12 cellular contexts compared by ENCODE assay signal in genomic region chr12:6444704-6445688, GRCh38. TPM values are rescaled to one million over a fixed set of nuclear protein-coding genes. Genes with fewer than 3 reads are reported as not detected.
A peak's percentile ranks its signal among the peaks of the same experiment; 100 is the strongest.
DNase-seq lines count a peak whose midpoint lies in the region; ATAC-seq and TF ChIP-seq lines count a peak whose summit lies in the region.
"Had no signal": no experiment of that assay in that cellular context is flagged by ENCODE, and none has a peak within 500 bp of the region (broad histone marks: within the 10 kb centered on the region; RNA-seq: fewer than 3 reads in every experiment).

TSS of gene CD27 (plus strand) at chr12:6444955. CDS start at chr12:6445096, 141 bp downstream.

- intact Hi-C loops in activated T-helper 2 cell treated with anti-CD3 and anti-CD28 coated beads, Interferon-gamma antibody, Interleukin-2, Interleukin-4, amounts not matched to agents 10 μg/mL and 5 μg/mL and 100 μg/mL, durations not matched to agents 14 hours and 24 hours and 36 hours (cut with micrococcal nuclease), result loop anchor here (2.0 kb wide), 1 partner anchor 18 kb away; no protein-coding TSS in a partner anchor

- no peak for ATAC-seq in HG02973 (IDR thresholded peaks at IDR 0.05; ENCODE audit: unreplicated experiment)
- ATAC-seq: GM23338 had no signal

- H3K27me3 ChIP-seq in GM06990 (replicated peaks; ENCODE audit: control insufficient read depth, insufficient read depth, low read length) (no peaks in the 10 kb centered on the region), rectal smooth muscle tissue (ENCODE audit: control insufficient read depth, insufficient read depth, low read length) (no peaks in the 10 kb centered on the region)
- H3K27me3 ChIP-seq: MG63 had no signal

- peaks cover 3% of the 10 kb centered on the region for H3K36me3 Mint-ChIP-seq in IgD-negative memory B cell
- peaks cover 27% of the 10 kb centered on the region for H3K36me3 Mint-ChIP-seq in activated T-helper 2 cell treated with anti-CD3 and anti-CD28 coated beads, Interferon-gamma antibody, Interleukin-2, Interleukin-4, amounts not matched to agents 10 μg/mL and 5 μg/mL and 100 μg/mL, durations not matched to agents 14 hours and 24 hours and 36 hours (ENCODE audit: low read depth)

- H3K4me1 ChIP-seq in rectal smooth muscle tissue (ENCODE audit: control insufficient read depth, insufficient read depth, low read length), result peaks cover 2% of the 10 kb centered on the region

- H3K27me3 Mint-ChIP-seq in IgD-negative memory B cell, result no peaks in the 10 kb centered on the region
- no peaks in the 10 kb centered on the region for H3K27me3 Mint-ChIP-seq in activated T-helper 2 cell treated with anti-CD3 and anti-CD28 coated beads, Interferon-gamma antibody, Interleukin-2, Interleukin-4, amounts not matched to agents 10 μg/mL and 5 μg/mL and 100 μg/mL, durations not matched to agents 14 hours and 24 hours and 36 hours (ENCODE audit: low read depth)

- no peak for DNase-seq in GM06990 (ENCODE audit: extremely low read depth, insufficient read length)
- DNase-seq in activated T-helper 2 cell treated with anti-CD3 and anti-CD28 coated beads, Interferon-gamma antibody, Interleukin-2, Interleukin-4, amounts not matched to agents 10 μg/mL and 5 μg/mL and 100 μg/mL, durations not matched to agents 14 hours and 24 hours and 36 hours (ENCODE audit: low spot score), result no peak
- no peak for DNase-seq in NOMO-1 treated with dmso at 0.1 percent for 144 hours (lab: John Stamatoyannopoulos, UW; ENCODE audit: unreplicated experiment)
- no peak for DNase-seq in NCI-H1930 (lab: John Stamatoyannopoulos, UW)
- DNase-seq: MG63, NCI-H446 treated with DMSO at 0.1 percent for 48 hours had no signal

- H3K36me3 ChIP-seq in GM06990 (ENCODE audit: control insufficient read depth, insufficient read depth, low read length) (peaks cover 8% of the 10 kb centered on the region), rectal smooth muscle tissue (ENCODE audit: control insufficient read depth, insufficient read depth, low read length) (peaks cover 5% of the 10 kb centered on the region)
- H3K36me3 ChIP-seq: MG63 had no signal

- H3K27ac ChIP-seq in rectal smooth muscle tissue (ENCODE audit: low read depth, low read length), result no peak within 1 kb of the TSS

- H3K9me3 Mint-ChIP-seq in IgD-negative memory B cell, result no peaks in the 10 kb centered on the region
- H3K9me3 Mint-ChIP-seq in activated T-helper 2 cell treated with anti-CD3 and anti-CD28 coated beads, Interferon-gamma antibody, Interleukin-2, Interleukin-4, amounts not matched to agents 10 μg/mL and 5 μg/mL and 100 μg/mL, durations not matched to agents 14 hours and 24 hours and 36 hours, result no peaks in the 10 kb centered on the region
- H3K9me3 Mint-ChIP-seq: GM23338 had no signal

- H3K27ac Mint-ChIP-seq in IgD-negative memory B cell, result peak within 1 kb of the TSS; percentile 79 to 99 (median 93)
- peak within 1 kb of the TSS; percentile 91 for H3K27ac Mint-ChIP-seq in activated T-helper 2 cell treated with anti-CD3 and anti-CD28 coated beads, Interferon-gamma antibody, Interleukin-2, Interleukin-4, amounts not matched to agents 10 μg/mL and 5 μg/mL and 100 μg/mL, durations not matched to agents 14 hours and 24 hours and 36 hours

- peaks cover 41 to 48% (median 46%) of the 10 kb centered on the region in 3 donors for H3K4me1 Mint-ChIP-seq in IgD-negative memory B cell
- peaks cover 56% of the 10 kb centered on the region for H3K4me1 Mint-ChIP-seq in activated T-helper 2 cell treated with anti-CD3 and anti-CD28 coated beads, Interferon-gamma antibody, Interleukin-2, Interleukin-4, amounts not matched to agents 10 μg/mL and 5 μg/mL and 100 μg/mL, durations not matched to agents 14 hours and 24 hours and 36 hours (ENCODE audit: low read depth)

- H3K4me3 ChIP-seq in GM06990 (replicated peaks; ENCODE audit: low read depth, low read length) (peak within 1 kb of the TSS; percentile 85), rectal smooth muscle tissue (ENCODE audit: low read length) (peak within 1 kb of the TSS; percentile 52)
- H3K4me3 ChIP-seq: GM23338, MG63 had no signal

- no peak within 1 kb of the TSS for H3K9ac ChIP-seq in rectal smooth muscle tissue (ENCODE audit: low read length)

- peak within 1 kb of the TSS; percentile 81 to 98 (median 97) for H3K4me3 Mint-ChIP-seq in IgD-negative memory B cell
- H3K4me3 Mint-ChIP-seq in activated T-helper 2 cell treated with anti-CD3 and anti-CD28 coated beads, Interferon-gamma antibody, Interleukin-2, Interleukin-4, amounts not matched to agents 10 μg/mL and 5 μg/mL and 100 μg/mL, durations not matched to agents 14 hours and 24 hours and 36 hours (ENCODE audit: low read depth), result peak within 1 kb of the TSS; percentile 87
- H3K4me3 Mint-ChIP-seq: GM23338 had no signal

- no peak for TF ChIP-seq CTCF in GM06990 (IDR thresholded peaks at IDR 0.05; ENCODE audit: insufficient read depth, low read length, poor library complexity, severe bottlenecking)

RNA-seq across cellular contexts. Expression of gene CD27, which starts in this region (rescaled TPM):
- polyA plus RNA-seq in IgD-negative memory B cell, result 264 TPM
- 23.3 and 25.9 TPM in 2 replicates for total RNA-seq in activated T-helper 2 cell treated with anti-CD3 and anti-CD28 coated beads, Interferon-gamma antibody, Interleukin-2, Interleukin-4, amounts not matched to agents 10 μg/mL and 5 μg/mL and 100 μg/mL, durations not matched to agents 14 hours and 24 hours and 36 hours
- total RNA-seq: GM23338, lung microvascular endothelial cell, renal cortical epithelial cell had no signal
